In genomic region chr5:10994088-10994986, GRCh38 we compare ENCODE assay signal across 21 cellular contexts.
"Had no signal": no experiment of that assay in that cellular context is flagged by ENCODE, and none has a peak within 500 bp of the region (broad histone marks: within the 10 kb centered on the region; RNA-seq: fewer than 3 reads in every experiment).

No MANE protein-coding gene starts in this region.

- H3K4me1 ChIP-seq: pancreas, psoas muscle, transverse colon, vagina had no signal

- H3K27me3 ChIP-seq: heart left ventricle, neutrophil, pancreas, right atrium auricular region, vagina had no signal

- H3K27ac Mint-ChIP-seq: activated naive CD8-positive, alpha-beta T cell treated with anti-CD3 and anti-CD28 coated beads, Interleukin-2, amount 10 ng/mL, durations not matched to agents 7 days and 5 days; natural killer cell had no signal

- H3K4me3 Mint-ChIP-seq: activated naive CD8-positive, alpha-beta T cell treated with anti-CD3 and anti-CD28 coated beads, Interleukin-2, amount 10 ng/mL, durations not matched to agents 7 days and 5 days; natural killer cell had no signal

- H3K9me3 ChIP-seq: heart left ventricle, neutrophil, pancreas, psoas muscle, right atrium auricular region, transverse colon, vagina had no signal

- H3K4me1 Mint-ChIP-seq: activated naive CD8-positive, alpha-beta T cell treated with anti-CD3 and anti-CD28 coated beads, Interleukin-2, amount 10 ng/mL, durations not matched to agents 7 days and 5 days; natural killer cell had no signal

- H3K36me3 ChIP-seq: heart left ventricle, neutrophil, pancreas, right atrium auricular region, transverse colon, vagina had no signal

- H3K4me3 ChIP-seq: coronary artery, heart left ventricle, pancreas, psoas muscle, right atrium auricular region, skin epidermis, transverse colon, vagina had no signal

- ATAC-seq: heart left ventricle, left ventricle myocardium superior, natural killer cell, pancreas, psoas muscle had no signal

- H3K27ac ChIP-seq: coronary artery, heart left ventricle, neutrophil, pancreas, psoas muscle, right atrium auricular region, skin epidermis, transverse colon, vagina had no signal

- DNase-seq: activated CD8-positive, alpha-beta memory T cell treated with anti-CD3 and anti-CD28 coated beads, Interleukin-2, amount 50 U/mL, for 48 hours; activated naive CD4-positive, alpha-beta T cell treated with Interleukin-2 at 50 U/mL for 16 hours; activated naive CD8-positive, alpha-beta T cell treated with anti-CD3 and anti-CD28 coated beads, Interleukin-2, amount 10 ng/mL, durations not matched to agents 7 days and 5 days; activated T-cell treated with anti-CD3 and anti-CD28 coated beads, Interleukin-2, amount 50 U/mL, for 48 hours; amniotic stem cell; cerebellar nuclear complex; heart left ventricle; left ventricle myocardium superior; mammary epithelial cell; midbrain; natural killer cell; pancreas; psoas muscle; stimulated activated CD4-positive, alpha-beta T cell treated with anti-CD3 and anti-CD28 coated beads, Interleukin-1b, Interleukin-23, amount 100 ng/mL, for 48 hours; T-helper 1 cell; transverse colon had no signal

- H3K9me3 Mint-ChIP-seq: activated naive CD8-positive, alpha-beta T cell treated with anti-CD3 and anti-CD28 coated beads, Interleukin-2, amount 10 ng/mL, durations not matched to agents 7 days and 5 days; natural killer cell had no signal

- H3K36me3 Mint-ChIP-seq: activated naive CD8-positive, alpha-beta T cell treated with anti-CD3 and anti-CD28 coated beads, Interleukin-2, amount 10 ng/mL, durations not matched to agents 7 days and 5 days; natural killer cell had no signal
